ENCODE assay signal across 8 cellular contexts in genomic region chr22:20291249-20291586, GRCh38. TPM values are rescaled to one million over a fixed set of nuclear protein-coding genes. Genes with fewer than 3 reads are reported as not detected.
"Had no signal": no experiment of that assay in that cellular context is flagged by ENCODE, and none has a peak within 500 bp of the region (broad histone marks: within the 10 kb centered on the region; RNA-seq: fewer than 3 reads in every experiment).

No MANE protein-coding gene starts in this region.

- ATAC-seq: HCT116, HepG2 had no signal

- H3K36me3 ChIP-seq: HAP-1 had no signal

- H2AFZ ChIP-seq: GM23248 had no signal

- H3K9ac ChIP-seq: GM23248, KMS-11 had no signal

- FAIRE-seq: HepG2 had no signal

- H3K4me1 ChIP-seq: HAP-1 had no signal

- H3K27ac ChIP-seq: GM23248, HL-60, KMS-11 had no signal

- H3K4me3 ChIP-seq: GM23248, HAP-1 had no signal

- H3K9me3 ChIP-seq: HAP-1 had no signal

- DNase-seq: GM23248, GOT3, KBM-7 had no signal

- H3K4me2 ChIP-seq: KMS-11 had no signal

RNA-seq across cellular contexts. Expression of gene RTN4R, which starts 23.1 kb away (rescaled TPM):
- total RNA-seq: GM23248 had no signal
